In genomic region chr15:101623367-101624304, GRCh38 we compare ENCODE assay signal across 1 cellular context.
TF ChIP-seq lines count a peak whose summit lies in the region.

No MANE protein-coding gene starts in this region.

TF ChIP-seq in K562, 482 proteins besides CTCF, POLR2A, EP300 and RAD21 (continued from another document):
- TF ChIP-seq THAP12 (CRISPR knock-in tag; IDR thresholded peaks at IDR 0.05) (no peak), MYBL2 (IDR thresholded peaks at IDR 0.05; ENCODE audit: low read depth) (no peak), MYBL2 (CRISPR knock-in tag; IDR thresholded peaks at IDR 0.05; ENCODE audit: borderline replicate concordance) (no peak), ESRRA (IDR thresholded peaks at IDR 0.05; ENCODE audit: borderline replicate concordance, low read depth) (no peak), BRD4 (IDR thresholded peaks at IDR 0.05) (no peak), POLR3G (IDR thresholded peaks at IDR 0.05; ENCODE audit: extremely low read depth, insufficient read length, insufficient replicate concordance) (no peak), HDAC6 (IDR thresholded peaks at IDR 0.05; ENCODE audit: low read depth, low read length) (no peak), ASH1L (IDR thresholded peaks at IDR 0.05; ENCODE audit: borderline replicate concordance, low read depth, partially characterized antibody) (no peak), SNIP1 (IDR thresholded peaks at IDR 0.05; ENCODE audit: low read depth) (no peak), SIN3A (IDR thresholded peaks at IDR 0.05; ENCODE audit: borderline replicate concordance in 2 of 2, control insufficient read depth in 1 of 2, low read depth in 2 of 2, low read length in 2 of 2) (no peak), MED1 (CRISPR knock-in tag; IDR thresholded peaks at IDR 0.05; ENCODE audit: borderline replicate concordance) (no peak), FOXA1 (IDR thresholded peaks at IDR 0.05; ENCODE audit: borderline replicate concordance) (no peak), HCFC1 (IDR thresholded peaks at IDR 0.05; ENCODE audit: low read depth, low read length) (no peak), KAT7 (CRISPR knock-in tag; IDR thresholded peaks at IDR 0.05; ENCODE audit: borderline replicate concordance) (no peak), ZMIZ1 (IDR thresholded peaks at IDR 0.05; ENCODE audit: low read depth in 2 of 2, low read length in 2 of 2) (no peak), SRSF1 (IDR thresholded peaks at IDR 0.05; ENCODE audit: low read depth, low read length) (no peak), FOXK2 (conservative IDR thresholded peaks at IDR 0.05 in 1 of 2, IDR thresholded peaks at IDR 0.05 in 1 of 2; ENCODE audit: low read depth in 2 of 2) (no peak), FOXA3 (CRISPR knock-in tag; conservative IDR thresholded peaks at IDR 0.05 in 1 of 2, IDR thresholded peaks at IDR 0.05 in 1 of 2) (no peak)
